Comparison of ENCODE assay signal across 8 cellular contexts in the genomic region with DNA sequence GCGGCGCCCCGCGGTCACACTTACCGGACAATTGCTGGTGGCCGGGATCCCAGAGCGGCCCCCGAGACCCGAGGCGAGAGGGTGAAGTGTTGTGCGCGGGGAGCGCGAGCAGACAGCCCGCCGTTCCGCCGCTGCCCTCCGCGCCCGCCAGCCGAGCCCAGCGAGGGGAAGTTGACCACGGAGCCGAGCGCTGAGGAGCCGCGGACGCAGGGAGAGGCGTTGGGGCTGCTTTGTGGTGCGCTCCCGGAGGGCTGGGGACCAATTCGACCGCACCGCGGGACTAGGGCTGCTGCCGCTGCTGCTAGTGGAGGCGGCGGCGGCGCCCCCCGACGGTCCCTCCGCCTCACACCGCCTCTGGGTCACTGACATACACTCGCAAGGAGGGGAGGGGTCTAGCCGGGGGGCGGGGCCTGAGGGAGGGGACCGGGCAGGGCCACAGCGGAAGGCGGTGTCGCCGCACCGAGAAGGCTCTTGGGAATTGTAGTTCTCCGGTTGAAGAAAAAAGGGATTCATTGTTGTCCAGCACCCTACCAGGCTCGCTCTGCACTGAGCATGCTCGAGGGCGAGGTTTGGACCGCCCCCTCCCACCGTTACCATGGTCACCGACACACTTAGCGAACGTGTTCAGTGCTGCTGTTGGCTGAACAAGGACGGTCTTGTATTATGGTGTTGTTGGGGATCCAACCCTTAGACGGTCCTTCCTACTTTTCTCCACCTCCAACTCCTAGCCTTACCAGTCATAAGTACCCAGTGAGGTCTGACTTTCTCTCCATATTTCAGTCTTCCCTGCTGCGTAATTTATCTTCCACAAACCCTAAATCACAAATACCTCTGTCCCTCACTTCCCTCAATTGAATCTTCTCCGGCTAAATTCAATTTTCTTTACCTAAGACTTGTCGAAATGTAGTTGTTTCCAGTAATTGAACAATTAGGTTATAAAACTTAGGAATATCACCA. TPM values are rescaled to one million over a fixed set of nuclear protein-coding genes. Genes with fewer than 3 reads are reported as not detected.
DNase-seq lines count a peak whose midpoint lies in the region; ATAC-seq, FAIRE-seq and TF ChIP-seq lines count a peak whose summit lies in the region.

A gene with protein sequence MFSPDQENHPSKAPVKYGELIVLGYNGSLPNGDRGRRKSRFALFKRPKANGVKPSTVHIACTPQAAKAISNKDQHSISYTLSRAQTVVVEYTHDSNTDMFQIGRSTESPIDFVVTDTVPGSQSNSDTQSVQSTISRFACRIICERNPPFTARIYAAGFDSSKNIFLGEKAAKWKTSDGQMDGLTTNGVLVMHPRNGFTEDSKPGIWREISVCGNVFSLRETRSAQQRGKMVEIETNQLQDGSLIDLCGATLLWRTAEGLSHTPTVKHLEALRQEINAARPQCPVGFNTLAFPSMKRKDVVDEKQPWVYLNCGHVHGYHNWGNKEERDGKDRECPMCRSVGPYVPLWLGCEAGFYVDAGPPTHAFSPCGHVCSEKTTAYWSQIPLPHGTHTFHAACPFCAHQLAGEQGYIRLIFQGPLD (minus strand): TSS at position 364 of the 957 bp plus-strand sequence. CDS start 36,110 bp downstream, outside the sequence.

- DNase-seq in AML-193 (lab: John Stamatoyannopoulos, UW) (peak; percentile 88 to 91), NCI-H446 (lab: John Stamatoyannopoulos, UW) (peak; percentile 94 to 97), keratinocyte (ENCODE audit: low read depth, low spot score) (peak; percentile 94)
- DNase-seq in activated CD4-positive, CD25-positive, alpha-beta regulatory T cell treated with anti-CD3 and anti-CD28 coated beads, Interleukin-2, amount 50 U/mL, for 16 hours (ENCODE audit: low read depth, low spot score): peak; percentile 82
- DNase-seq in central memory CD8-positive, alpha-beta T cell (ENCODE audit: low spot score in 2 of 2): peak; percentile 59 to 84
- DNase-seq in stimulated activated CD4-positive, alpha-beta T cell treated with anti-CD3 and anti-CD28 coated beads, Interleukin-15, amount 100 ng/mL, for 1 hour (ENCODE audit: low read depth in 1 of 2, low spot score in 1 of 2): peak; percentile 86 to 90

- peak within 1 kb of the TSS; percentile 91 to 97 (median 97) for H3K4me3 ChIP-seq in keratinocyte (ENCODE audit: control insufficient read depth in 2 of 3, extremely low read depth in 1 of 3, insufficient read depth in 2 of 3, low read depth in 1 of 3, low read length in 3 of 3)

- H3K9me1 ChIP-seq in keratinocyte (ENCODE audit: control insufficient read depth, extremely low read depth, insufficient read depth, low read length): no peaks in the 10 kb centered on the region

- dilution Hi-C loops in keratinocyte (cut with MboI; ENCODE audit: extremely low pct_ligation_motif_present, low sequenced_read_pairs): no loop called here

- H3K27ac Mint-ChIP-seq in central memory CD8-positive, alpha-beta T cell (ENCODE audit: low read depth): peak within 1 kb of the TSS; percentile 93

- H3K4me3 Mint-ChIP-seq in central memory CD8-positive, alpha-beta T cell: peak within 1 kb of the TSS; percentile 97

- H3K9ac ChIP-seq in keratinocyte (ENCODE audit: control insufficient read depth, extremely low read depth, insufficient read depth, low read length): peak within 1 kb of the TSS; percentile 93

- no peaks in the 10 kb centered on the region for H3K27me3 ChIP-seq in keratinocyte (ENCODE audit: control insufficient read depth, extremely low read depth, insufficient read depth, low read length)

- peak within 1 kb of the TSS; percentile 74 for H3K4me2 ChIP-seq in keratinocyte (ENCODE audit: control insufficient read depth, extremely low read depth, insufficient read depth, low read depth, low read length)

- peaks cover 48% of the 10 kb centered on the region for H3K79me2 ChIP-seq in keratinocyte (ENCODE audit: control insufficient read depth, insufficient read depth, low read length)

- no peaks in the 10 kb centered on the region for H3K9me3 Mint-ChIP-seq in central memory CD8-positive, alpha-beta T cell

- peak within 1 kb of the TSS; percentile 94 for H3K27ac ChIP-seq in keratinocyte (ENCODE audit: control insufficient read depth, insufficient read depth, low read length)

- no peaks in the 10 kb centered on the region for H4K20me1 ChIP-seq in keratinocyte (ENCODE audit: control insufficient read depth, extremely low read depth, insufficient read depth, low read length)

- H3K36me3 ChIP-seq in keratinocyte (ENCODE audit: control insufficient read depth in 2 of 2, extremely low read depth in 1 of 2, insufficient read depth in 2 of 2, low read length in 2 of 2): no peaks in the 10 kb centered on the region

- peaks cover 27% of the 10 kb centered on the region for H3K4me1 Mint-ChIP-seq in central memory CD8-positive, alpha-beta T cell

- peak within 1 kb of the TSS; percentile 85 for H2AFZ ChIP-seq in keratinocyte (ENCODE audit: control insufficient read depth, low read length)

- peak in 2 of 3 experiments; percentile 18 to 54 for TF ChIP-seq CTCF in keratinocyte (optimal IDR thresholded peaks at IDR 0.05 in 1 of 3, IDR thresholded peaks at IDR 0.05 in 1 of 3, conservative IDR thresholded peaks at IDR 0.05 in 1 of 3; ENCODE audit: extremely low read depth in 1 of 3, insufficient read depth in 2 of 3, low read length in 3 of 3)

- no peaks in the 10 kb centered on the region for H3K9me3 ChIP-seq in keratinocyte (ENCODE audit: control insufficient read depth, low read depth, low read length)

- peaks cover 13% of the 10 kb centered on the region for H3K36me3 Mint-ChIP-seq in central memory CD8-positive, alpha-beta T cell (ENCODE audit: insufficient read depth)

- peaks cover 14% of the 10 kb centered on the region for H3K4me1 ChIP-seq in keratinocyte (ENCODE audit: control insufficient read depth, extremely low read depth, insufficient read depth, low read length)

- no peaks in the 10 kb centered on the region for H3K27me3 Mint-ChIP-seq in central memory CD8-positive, alpha-beta T cell

- ATAC-seq in GM19035 (IDR thresholded peaks at IDR 0.05; ENCODE audit: unreplicated experiment): peak; percentile 81
- ATAC-seq in HG03354 (IDR thresholded peaks at IDR 0.05; ENCODE audit: poor library complexity, severe bottlenecking, unreplicated experiment): peak; percentile 84
- peak; percentile 94 for ATAC-seq in central memory CD8-positive, alpha-beta T cell (replicated peaks; ENCODE audit: extremely low read depth, poor library complexity, severe bottlenecking)

- peak; percentile 94 for FAIRE-seq in keratinocyte (lab: Jason Lieb, UNC)

RNA-seq across cellular contexts. Expression of the gene that starts here (rescaled TPM):
- polyA plus RNA-seq in keratinocyte: 14.1 to 21.2 TPM (median 17.0 TPM) in 3 replicates
- polyA plus RNA-seq in keratinocyte (2011; ENCODE audit: low read depth): 24.6 TPM
- 11.1 and 18.0 TPM in 2 replicates for polyA plus RNA-seq in keratinocyte (2011; cell fraction: cytosol; rRNA removed)
- 18.2 and 22.7 TPM in 2 replicates for polyA plus RNA-seq in keratinocyte (2011; cell fraction: nucleus; rRNA removed)
- 10.1 and 30.1 TPM in 2 replicates for polyA plus RNA-seq in keratinocyte (2012; ENCODE audit: low replicate concordance)
- polyA minus RNA-seq in keratinocyte: 3.6 to 21.1 TPM (median 13.4 TPM) in 3 replicates
- polyA minus RNA-seq in keratinocyte (2011; cell fraction: cytosol; rRNA and poly(A)+ RNA removed): 21.7 TPM
- polyA minus RNA-seq in keratinocyte (2011; cell fraction: nucleus; rRNA and poly(A)+ RNA removed): 16.0 and 24.6 TPM in 2 replicates

Comparison
In these comparisons a context has a peak if more than half of its experiments do, and no peak if none do; other contexts are left out.
1. Peak in every context shown above with its lines: DNase-seq, ATAC-seq, H3K4me3 ChIP-seq and H3K27ac ChIP-seq.